20 cellular contexts compared by ENCODE assay signal in genomic region chr2:124254621-124255020, GRCh38.
"Had no signal": no experiment of that assay in that cellular context is flagged by ENCODE, and none has a peak within 500 bp of the region (broad histone marks: within the 10 kb centered on the region; RNA-seq: fewer than 3 reads in every experiment).

No MANE protein-coding gene starts in this region.

- H3K4me3 Mint-ChIP-seq: activated CD4-positive, alpha-beta T cell treated with anti-CD3 and anti-CD28 coated beads, Interleukin-2, amount 10 ng/mL, durations not matched to agents 7 days and 5 days; natural killer cell treated with Interleukin-12 subunit alpha and Interleukin-12 subunit beta and Interleukin-15 and Interleukin-18, amount 100 ng/mL, for 72 hours; T-helper 17 cell had no signal

- H3K27ac Mint-ChIP-seq: activated CD4-positive, alpha-beta T cell treated with anti-CD3 and anti-CD28 coated beads, Interleukin-2, amount 10 ng/mL, durations not matched to agents 7 days and 5 days; activated naive CD4-positive, alpha-beta T cell treated with anti-CD3 and anti-CD28 coated beads, Interleukin-2, amount 50 U/mL, for 72 hours; natural killer cell treated with Interleukin-12 subunit alpha and Interleukin-12 subunit beta and Interleukin-15 and Interleukin-18, amount 100 ng/mL, for 72 hours; T-helper 17 cell had no signal

- H3K4me3 ChIP-seq: cardiac muscle cell, lung, mucosa of descending colon, psoas muscle, suprapubic skin, upper lobe of right lung had no signal

- H3K4me1 ChIP-seq: psoas muscle, suprapubic skin, upper lobe of right lung had no signal

- H3K36me3 ChIP-seq: cardiac muscle cell, suprapubic skin, upper lobe of right lung had no signal

- H3K27me3 Mint-ChIP-seq: activated CD4-positive, alpha-beta T cell treated with anti-CD3 and anti-CD28 coated beads, Interleukin-2, amount 10 ng/mL, durations not matched to agents 7 days and 5 days; natural killer cell treated with Interleukin-12 subunit alpha and Interleukin-12 subunit beta and Interleukin-15 and Interleukin-18, amount 100 ng/mL, for 72 hours; T-helper 17 cell had no signal

- H3K36me3 Mint-ChIP-seq: natural killer cell treated with Interleukin-12 subunit alpha and Interleukin-12 subunit beta and Interleukin-15 and Interleukin-18, amount 100 ng/mL, for 72 hours had no signal

- DNase-seq: activated CD4-positive, alpha-beta T cell treated with anti-CD3 and anti-CD28 coated beads, Interleukin-2, amount 10 ng/mL, durations not matched to agents 7 days and 5 days; activated CD4-positive, CD25-positive, alpha-beta regulatory T cell; activated T-cell treated with anti-CD3 and anti-CD28 coated beads for 4 hours; anterior cingulate cortex; glutamatergic neuron; left cardiac atrium; mucosa of descending colon; occipital lobe; psoas muscle; stimulated activated CD4-positive, alpha-beta T cell treated with anti-CD3 and anti-CD28 coated beads, Interleukin-12 subunit alpha, Interleukin-12 subunit beta, amount 100 ng/mL, for 4 hours; stimulated activated naive CD4-positive, alpha-beta T cell treated with Interleukin-2 at 50 U/mL for 16 hours; T-helper 17 cell; upper lobe of right lung had no signal

- ATAC-seq: activated naive CD4-positive, alpha-beta T cell treated with anti-CD3 and anti-CD28 coated beads, Interleukin-2, amount 50 U/mL, for 72 hours; mucosa of descending colon; natural killer cell treated with Interleukin-12 subunit alpha and Interleukin-12 subunit beta and Interleukin-15 and Interleukin-18, amount 100 ng/mL, for 72 hours; psoas muscle; sciatic nerve; T-helper 17 cell; upper lobe of right lung had no signal

- H3K9me3 ChIP-seq: mucosa of descending colon, psoas muscle, suprapubic skin, upper lobe of right lung had no signal

- H3K4me1 Mint-ChIP-seq: activated CD4-positive, alpha-beta T cell treated with anti-CD3 and anti-CD28 coated beads, Interleukin-2, amount 10 ng/mL, durations not matched to agents 7 days and 5 days; T-helper 17 cell had no signal

- FAIRE-seq: colon had no signal

- H3K27ac ChIP-seq: cardiac muscle cell, psoas muscle, suprapubic skin, upper lobe of right lung had no signal

- H3K27me3 ChIP-seq: cardiac muscle cell, suprapubic skin, upper lobe of right lung had no signal
